ENCODE assay signal across 8 cellular contexts in the genomic region with DNA sequence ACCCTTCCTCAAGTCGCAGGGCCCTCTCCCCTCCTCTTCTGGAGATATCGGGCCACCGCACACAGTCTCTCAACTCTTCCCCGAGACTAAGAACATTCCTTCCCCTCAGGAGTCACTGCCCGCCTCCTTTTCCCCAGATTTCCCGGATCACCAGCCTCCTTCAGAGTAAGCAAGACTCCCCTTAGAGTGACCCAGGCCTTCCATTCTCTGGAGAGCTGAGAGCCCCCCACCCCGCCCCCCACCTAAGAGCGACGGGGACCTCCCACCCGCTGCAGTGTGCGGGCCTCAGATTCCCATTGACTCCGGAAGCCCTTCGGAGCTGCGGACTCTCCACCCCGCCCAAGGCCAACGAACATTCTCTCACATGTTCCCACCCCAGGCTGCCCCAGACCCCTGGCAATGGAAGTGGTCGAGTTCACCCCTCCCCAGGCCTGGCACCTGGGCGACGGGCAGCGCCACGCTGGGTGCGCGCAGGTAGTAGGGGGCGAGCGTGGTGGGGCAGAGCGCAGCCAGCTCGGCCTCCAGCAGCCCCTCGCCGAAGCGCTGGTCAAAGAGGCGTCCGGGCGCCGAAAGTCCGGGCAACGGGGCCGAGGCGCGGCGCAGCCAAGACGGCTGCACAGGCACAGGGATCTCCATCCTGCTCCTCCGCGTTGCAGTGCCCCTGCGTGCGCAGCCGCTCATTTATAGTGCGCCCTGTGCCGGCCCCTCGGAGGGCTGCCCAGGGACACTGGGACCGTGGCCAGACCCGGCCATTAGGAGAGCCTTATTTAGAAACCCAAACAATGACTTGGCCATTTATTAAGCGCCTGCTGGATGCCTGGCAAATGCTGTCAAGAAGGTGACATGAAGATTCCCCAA. TPM values are rescaled to one million over a fixed set of nuclear protein-coding genes. Genes with fewer than 3 reads are reported as not detected.
DNase-seq lines count a peak whose midpoint lies in the region; ATAC-seq and TF ChIP-seq lines count a peak whose summit lies in the region.

HSPB6 (minus strand) TSS at position 657 of the 858 bp plus-strand sequence; CDS start at position 636, 21 bp downstream.

- peak within 1 kb of the TSS; percentile 87 for H3K27ac Mint-ChIP-seq in memory B cell

- H3K36me3 ChIP-seq in upper lobe of left lung, result peaks cover 15 to 33% (median 31%) of the 10 kb centered on the region in 4 donors

- H3K27ac ChIP-seq in cingulate gyrus (ENCODE audit: low read depth, low read length) (peak within 1 kb of the TSS; percentile 67), upper lobe of left lung (peak within 1 kb of the TSS; percentile 92 to 98 (median 95))

- peaks cover 13% of the 10 kb centered on the region for H3K27me3 Mint-ChIP-seq in memory B cell

- no peak for ATAC-seq in memory B cell (ENCODE audit: low read depth)
- ATAC-seq in upper lobe of left lung (ENCODE audit: low FRiP score in 2 of 2), result peak in 1 of 2 donors; percentile 28
- no peak for ATAC-seq in HG02973 (IDR thresholded peaks at IDR 0.05; ENCODE audit: unreplicated experiment)
- ATAC-seq in HG02678 (IDR thresholded peaks at IDR 0.05; ENCODE audit: unreplicated experiment), result no peak

- peak in 2 of 4 donors; percentile 39 to 60 for TF ChIP-seq POLR2A in upper lobe of left lung (IDR thresholded peaks at IDR 0.05)

- H3K9me3 Mint-ChIP-seq in memory B cell, result no peaks in the 10 kb centered on the region

- peaks cover 23% of the 10 kb centered on the region for H3K36me3 Mint-ChIP-seq in memory B cell

- peak within 1 kb of the TSS; percentile 99 for H3K4me3 ChIP-seq in Jurkat, Clone E6-1 (ENCODE audit: low read length)
- H3K4me3 ChIP-seq in upper lobe of left lung, result peak within 1 kb of the TSS; percentile 47 to 99 (median 75)

- H3K4me1 ChIP-seq in upper lobe of left lung, result peaks cover 32 to 43% (median 34%) of the 10 kb centered on the region in 4 donors

- no peak for TF ChIP-seq EP300 in upper lobe of left lung (IDR thresholded peaks at IDR 0.05)

- WGBS in upper lobe of left lung, 2 donors, result 15 to 17% methylated on average over 6 to 34 of the region's 52 CpGs

- peaks cover 20% of the 10 kb centered on the region for H3K4me1 Mint-ChIP-seq in memory B cell

- H3K27me3 ChIP-seq in upper lobe of left lung, result peaks cover 0 to 3% (median 1%) of the 10 kb centered on the region in 4 donors

- no peaks in the 10 kb centered on the region for H3K9me3 ChIP-seq in upper lobe of left lung

- peak; percentile 50 for DNase-seq in AG08395 (ENCODE audit: low spot score)
- DNase-seq in Jurkat, Clone E6-1 (ENCODE audit: low read depth, low spot score), result no peak
- no peak for DNase-seq in memory B cell (ENCODE audit: low spot score in 2 of 2)
- peak in 1 of 2 donors; percentile 90 for DNase-seq in upper lobe of left lung
- DNase-seq in SW 1271 (lab: John Stamatoyannopoulos, UW), result no peak

- TF ChIP-seq CTCF in upper lobe of left lung (IDR thresholded peaks at IDR 0.05), result no peak

- H3K4me3 Mint-ChIP-seq in memory B cell, result peak within 1 kb of the TSS; percentile 89

RNA-seq across cellular contexts. Expression of gene HSPB6, which starts in this region (rescaled TPM):
- not detected for polyA plus RNA-seq in Jurkat, Clone E6-1 (2012; ENCODE audit: insufficient read depth, insufficient read length)
- 10 to 100 TPM in 4 of 6 donors, 1 to 10 TPM in 2; 4.2 to 46.2 (median 18.4) TPM for total RNA-seq in upper lobe of left lung
